In the genomic region with DNA sequence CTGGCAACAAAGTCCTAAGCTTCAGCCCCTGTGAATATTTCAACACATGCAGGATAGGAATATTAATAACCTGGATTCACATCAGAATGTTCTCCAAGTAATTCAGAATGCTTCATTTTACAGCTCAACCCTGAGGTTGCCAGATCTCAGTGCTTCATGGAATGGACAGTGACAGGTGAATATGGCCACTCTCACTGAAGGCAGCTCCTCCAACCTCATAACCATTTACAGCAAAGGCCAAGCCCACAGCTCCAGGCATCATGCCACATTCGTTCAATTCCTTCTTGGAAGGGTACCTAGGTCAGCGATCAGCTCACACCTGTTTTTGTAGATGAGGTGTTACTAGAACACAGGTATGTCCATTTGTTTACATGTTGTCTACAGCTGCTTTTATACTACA, we compare ENCODE assay signal across 17 cellular contexts. TPM values are rescaled to one million over a fixed set of nuclear protein-coding genes. Genes with fewer than 3 reads are reported as not detected.
A peak's percentile ranks its signal among the peaks of the same experiment; 100 is the strongest.
DNase-seq lines count a peak whose midpoint lies in the region; ATAC-seq and TF ChIP-seq lines count a peak whose summit lies in the region.
"Had no signal": no experiment of that assay in that cellular context is flagged by ENCODE, and none has a peak within 500 bp of the region (broad histone marks: within the 10 kb centered on the region; RNA-seq: fewer than 3 reads in every experiment).

No MANE protein-coding gene starts in this region.

- H3K9me3 ChIP-seq in left ventricle myocardium inferior (replicated peaks) = no peaks in the 10 kb centered on the region
- no peaks in the 10 kb centered on the region for H3K9me3 ChIP-seq in hepatocyte (ENCODE audit: low read depth)

- H4K20me1 ChIP-seq in hepatocyte (ENCODE audit: insufficient read depth, poor library complexity, severe bottlenecking) = no peaks in the 10 kb centered on the region

- H3K4me3 ChIP-seq in left ventricle myocardium inferior (no peak overlapping the region), hepatocyte (no peak overlapping the region)

- H3K9me2 ChIP-seq in hepatocyte (replicated peaks; ENCODE audit: insufficient read depth) = no peaks in the 10 kb centered on the region

- DNase-seq in left ventricle myocardium inferior = no peak
- no peak for DNase-seq in hepatocyte (ENCODE audit: low spot score)
- no peak for DNase-seq in type B pancreatic cell (ENCODE audit: extremely low spot score, unreplicated experiment)
- DNase-seq in RKO (ENCODE audit: low spot score) = no peak
- DNase-seq: ACHN; C1 segment of cervical spinal cord; CD8-positive, alpha-beta memory T cell; KG1; NCI-H1105 treated with DMSO at 0.1 percent for 48 hours; NCI-H1694; OCI-M1; SIG-M5 had no signal

- H3K4me1 ChIP-seq in left ventricle myocardium inferior (peaks cover 72% of the 10 kb centered on the region), hepatocyte (ENCODE audit: insufficient read depth) (no peaks in the 10 kb centered on the region)

- no peak overlapping the region for H3K4me2 ChIP-seq in hepatocyte

- no peaks in the 10 kb centered on the region for H3K79me2 ChIP-seq in hepatocyte

- WGBS in hepatocyte (ENCODE audit: low lambda C conversion rate, missing lambda C conversion rate) = 92% methylated on average over 2 of the region's 2 CpGs

- H3K36me3 Mint-ChIP-seq in nephron (ENCODE audit: low read depth) (no peaks in the 10 kb centered on the region), type B pancreatic cell (no peaks in the 10 kb centered on the region)

- H3K36me3 ChIP-seq in left ventricle myocardium inferior (peaks cover 9% of the 10 kb centered on the region), hepatocyte (replicated peaks; ENCODE audit: insufficient read depth, low read depth) (no peaks in the 10 kb centered on the region)

- no peak for ATAC-seq in GM18502 (IDR thresholded peaks at IDR 0.05; ENCODE audit: poor library complexity, unreplicated experiment)
- ATAC-seq in GM18498 (IDR thresholded peaks at IDR 0.05; ENCODE audit: unreplicated experiment) = no peak

- no peak for TF ChIP-seq CTCF in left ventricle myocardium inferior (IDR thresholded peaks at IDR 0.05; ENCODE audit: borderline replicate concordance)
- TF ChIP-seq CTCF in hepatocyte (IDR thresholded peaks at IDR 0.05; ENCODE audit: poor library complexity) = no peak
- no peak for TF ChIP-seq CTCF in nephron (IDR thresholded peaks at IDR 0.05; ENCODE audit: unreplicated experiment in 3 of 3)
- TF ChIP-seq CTCF in type B pancreatic cell (conservative IDR thresholded peaks at IDR 0.05) = no peak

- H3K27ac ChIP-seq in left ventricle myocardium inferior (replicated peaks) (peak overlapping the region; percentile 71), hepatocyte (peak overlapping the region; percentile 31)

- H3K4me1 Mint-ChIP-seq in nephron (no peaks in the 10 kb centered on the region), type B pancreatic cell (ENCODE audit: unreplicated experiment) (no peaks in the 10 kb centered on the region)
- H3K4me1 Mint-ChIP-seq: CD8-positive, alpha-beta memory T cell had no signal

- H3K4me3 Mint-ChIP-seq in nephron = no peak overlapping the region
- H3K4me3 Mint-ChIP-seq in type B pancreatic cell = no peak overlapping the region
- H3K4me3 Mint-ChIP-seq: CD8-positive, alpha-beta memory T cell had no signal

- H3K27me3 Mint-ChIP-seq in nephron (ENCODE audit: low read depth) (no peaks in the 10 kb centered on the region), type B pancreatic cell (no peaks in the 10 kb centered on the region)

- H3K27ac Mint-ChIP-seq in nephron (peak overlapping the region; percentile 23 to 57 (median 42)), type B pancreatic cell (peak overlapping the region; percentile 63)
- H3K27ac Mint-ChIP-seq: CD8-positive, alpha-beta memory T cell had no signal

- H2AFZ ChIP-seq in hepatocyte = no peak overlapping the region

- H3K9me3 Mint-ChIP-seq in nephron (no peaks in the 10 kb centered on the region), type B pancreatic cell (no peaks in the 10 kb centered on the region)

- intact Hi-C loops in left ventricle myocardium inferior (cut with micrococcal nuclease) = no loop called here

- H3K27me3 ChIP-seq in left ventricle myocardium inferior (ENCODE audit: low read depth) = no peaks in the 10 kb centered on the region
- no peaks in the 10 kb centered on the region for H3K27me3 ChIP-seq in hepatocyte

RNA-seq across cellular contexts. Expression of a gene that starts 17.1 kb away (rescaled TPM):
- total RNA-seq in left ventricle myocardium inferior = 285 TPM
- total RNA-seq in hepatocyte = 12.1 and 12.9 TPM in 2 replicates
- 6.0 and 10.1 TPM in 2 replicates for polyA plus RNA-seq in hepatocyte
- total RNA-seq in type B pancreatic cell (ENCODE audit: low replicate concordance) = 31.3 and 75.8 TPM in 2 replicates
- total RNA-seq: NCI-H460, RPMI7951 had no signal
